24 cellular contexts compared by ENCODE assay signal in the genomic region with DNA sequence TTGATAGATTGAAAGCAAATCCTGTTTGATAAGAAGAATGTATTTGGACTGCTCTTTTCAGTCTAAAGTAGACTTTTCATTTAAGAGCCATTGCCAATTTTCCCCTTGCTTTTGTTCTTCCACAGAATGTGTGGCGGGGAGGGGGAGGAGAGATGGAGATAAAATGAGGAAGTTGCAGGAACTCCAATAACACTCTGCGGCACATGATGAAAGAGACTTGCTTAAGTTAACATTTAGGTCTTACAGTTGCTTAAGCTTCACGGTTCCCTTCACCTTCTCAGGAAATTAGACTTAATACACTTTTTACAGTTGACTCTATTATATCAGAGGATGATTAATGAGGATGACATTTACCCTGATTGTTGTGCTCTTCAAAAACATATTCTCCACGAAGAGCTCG.
A peak's percentile ranks its signal among the peaks of the same experiment; 100 is the strongest.
DNase-seq lines count a peak whose midpoint lies in the region; ATAC-seq lines count a peak whose summit lies in the region.
"Had no signal": no experiment of that assay in that cellular context is flagged by ENCODE, and none has a peak within 500 bp of the region (broad histone marks: within the 10 kb centered on the region; RNA-seq: fewer than 3 reads in every experiment).

No MANE protein-coding gene starts in this region.

- no peak for ATAC-seq in HG03039 (IDR thresholded peaks at IDR 0.05; ENCODE audit: unreplicated experiment)
- ATAC-seq: activated T-cell treated with anti-CD3 and anti-CD28 coated beads, Interleukin-2, amount 50 U/mL, for 4 hours; CD8-positive, alpha-beta T cell; sciatic nerve had no signal

- peak; percentile 28 for DNase-seq in NCI-H2171 treated with DMSO at 0.1 percent for 48 hours (lab: John Stamatoyannopoulos, UW)
- DNase-seq in NCI-H2171 (lab: John Stamatoyannopoulos, UW) = no peak
- DNase-seq in NOMO-1 treated with DMSO at 0.1 percent for 48 hours (lab: John Stamatoyannopoulos, UW; ENCODE audit: unreplicated experiment) = peak; percentile 86
- peak; percentile 6 for DNase-seq in UCSD-AML1 (lab: John Stamatoyannopoulos, UW; ENCODE audit: unreplicated experiment)
- DNase-seq in HT-29 (ENCODE audit: low spot score) = no peak
- no peak for DNase-seq in stimulated activated naive CD4-positive, alpha-beta T cell (lab: John Stamatoyannopoulos, UW)
- no peak for DNase-seq in NCI-H1105 (lab: John Stamatoyannopoulos, UW)
- DNase-seq: activated CD4-positive, alpha-beta T cell treated with anti-CD3 and anti-CD28 coated beads, Interleukin-2, amount 10 ng/mL, durations not matched to agents 24 days and 14 days; activated naive CD4-positive, alpha-beta T cell; activated T-cell treated with anti-CD3 and anti-CD28 coated beads, Interleukin-2, amount 50 U/mL, for 4 hours; CD8-positive, alpha-beta T cell; cerebellar nuclear complex; DMS 273 treated with DMSO at 0.1 percent for 48 hours; left ventricle myocardium inferior; MG63; NCI-H146; NCI-H510A treated with DMSO at 0.1 percent for 48 hours; RPMI8226; stimulated activated CD4-positive, alpha-beta T cell treated with anti-CD3 and anti-CD28 coated beads, Interleukin-12 subunit alpha, Interleukin-12 subunit beta, amount 100 ng/mL, for 4 hours; stimulated activated CD4-positive, alpha-beta T cell treated with anti-CD3 and anti-CD28 coated beads, Interleukin-4, amount 100 ng/mL, for 1 hour; upper lobe of left lung; WERI-Rb-1 had no signal

Comparison
In these comparisons a context has a peak if more than half of its experiments do, and no peak if none do; other contexts are left out.
1. DNase-seq: peak in NCI-H2171 treated with DMSO at 0.1 percent for 48 hours (single experiment), NOMO-1 treated with DMSO at 0.1 percent for 48 hours (single experiment) and UCSD-AML1 (single experiment); none in NCI-H2171 (single experiment), HT-29 (single experiment), stimulated activated naive CD4-positive, alpha-beta T cell (0 of 6) and NCI-H1105 (single experiment).